In the genomic region with DNA sequence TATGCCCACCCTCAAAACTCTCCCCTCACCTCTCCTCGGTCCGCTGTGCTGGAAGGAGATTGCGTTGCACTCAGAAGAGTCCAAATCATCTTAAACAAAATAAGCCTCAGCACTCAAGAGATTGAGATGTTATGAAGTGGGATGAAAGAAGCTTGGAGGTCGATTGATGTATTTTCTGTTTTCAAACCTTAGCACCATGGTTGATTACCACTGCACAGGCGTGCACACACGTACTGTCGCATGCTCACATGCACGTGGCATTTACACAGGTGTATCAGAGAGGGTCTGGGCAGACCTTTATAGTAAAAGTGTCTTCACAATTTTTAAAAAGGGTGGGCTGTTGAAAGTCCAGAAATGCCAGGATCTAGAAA, we compare ENCODE assay signal across 8 cellular contexts.
DNase-seq lines count a peak whose midpoint lies in the region; ATAC-seq and TF ChIP-seq lines count a peak whose summit lies in the region.

No MANE protein-coding gene starts in this region.

- peak overlapping the region; percentile 69; the same call in 1 of the 2 replicates for H2AFZ ChIP-seq in KMS-11 (ENCODE audit: low read depth)

- peak overlapping the region; percentile 90 for H3K27ac Mint-ChIP-seq in dendritic cell treated with granulocyte-macrophage colony-stimulating factor and Interleukin-4, amounts not matched to agents 40 ng/mL and 50 ng/mL, for 4 days
- H3K27ac Mint-ChIP-seq in nephron progenitor cell, result peak overlapping the region; percentile 99

- no peaks in the 10 kb centered on the region for H4K20me1 ChIP-seq in KMS-11 (ENCODE audit: insufficient read depth)

- intact Hi-C loops in dendritic cell treated with granulocyte-macrophage colony-stimulating factor and Interleukin-4, amounts not matched to agents 40 ng/mL and 50 ng/mL, for 4 days (cut with micrococcal nuclease), result loop anchor here (2.0 to 5.0 kb wide), 4 partner anchors 47 to 282 kb away; partner anchors contain the start of gene MAP3K4

- H3K4me1 Mint-ChIP-seq in dendritic cell treated with granulocyte-macrophage colony-stimulating factor and Interleukin-4, amounts not matched to agents 40 ng/mL and 50 ng/mL, for 4 days (ENCODE audit: low read depth), result peaks cover 33% of the 10 kb centered on the region
- H3K4me1 Mint-ChIP-seq in nephron progenitor cell, result peaks cover 40% of the 10 kb centered on the region

- H3K4me3 Mint-ChIP-seq in dendritic cell treated with granulocyte-macrophage colony-stimulating factor and Interleukin-4, amounts not matched to agents 40 ng/mL and 50 ng/mL, for 4 days, result peak overlapping the region; percentile 77
- peak overlapping the region; percentile 98 for H3K4me3 Mint-ChIP-seq in nephron progenitor cell

- H3K9ac ChIP-seq in KMS-11, result peak overlapping the region; percentile 46; the same call in 1 of the 2 replicates

- ATAC-seq in HG03354 (IDR thresholded peaks at IDR 0.05; ENCODE audit: poor library complexity, severe bottlenecking, unreplicated experiment) (no peak), HG03025 (IDR thresholded peaks at IDR 0.05; ENCODE audit: low FRiP score, unreplicated experiment) (no peak)

- H3K27me3 Mint-ChIP-seq in dendritic cell treated with granulocyte-macrophage colony-stimulating factor and Interleukin-4, amounts not matched to agents 40 ng/mL and 50 ng/mL, for 4 days, result peaks cover 8% of the 10 kb centered on the region
- H3K27me3 Mint-ChIP-seq in nephron progenitor cell (ENCODE audit: low read depth, poor library complexity), result no peaks in the 10 kb centered on the region

- TF ChIP-seq CTCF in C4-2B (conservative IDR thresholded peaks at IDR 0.05) (no peak), KMS-11 (conservative IDR thresholded peaks at IDR 0.05; ENCODE audit: low read depth, low read length) (no peak), nephron progenitor cell (IDR thresholded peaks at IDR 0.05) (no peak)

- 0 out of 2 replicates have a peak overlapping the region, but pooled peaks have one; percentile 2 for H3K4me2 ChIP-seq in KMS-11

- H3K79me2 ChIP-seq in KMS-11 (ENCODE audit: insufficient read depth, low read depth), result no peaks in the 10 kb centered on the region

- no peaks in the 10 kb centered on the region for H3K27me3 ChIP-seq in KMS-11 (ENCODE audit: insufficient read depth, low read depth)

- H3K36me3 Mint-ChIP-seq in dendritic cell treated with granulocyte-macrophage colony-stimulating factor and Interleukin-4, amounts not matched to agents 40 ng/mL and 50 ng/mL, for 4 days (ENCODE audit: low read depth), result peaks cover 5% of the 10 kb centered on the region
- H3K36me3 Mint-ChIP-seq in nephron progenitor cell (ENCODE audit: low read depth), result peaks cover 15% of the 10 kb centered on the region

- no peaks in the 10 kb centered on the region for H3K9me3 Mint-ChIP-seq in dendritic cell treated with granulocyte-macrophage colony-stimulating factor and Interleukin-4, amounts not matched to agents 40 ng/mL and 50 ng/mL, for 4 days
- H3K9me3 Mint-ChIP-seq in nephron progenitor cell, result peaks cover 8% of the 10 kb centered on the region

- H3K27ac ChIP-seq in C4-2B, result peak overlapping the region; percentile 36
- 0 out of 2 replicates have a peak overlapping the region, but pooled peaks have one; percentile 33 for H3K27ac ChIP-seq in KMS-11

- DNase-seq in nephron progenitor cell, result no peak
- DNase-seq in D341Med (ENCODE audit: low spot score), result no peak
- no peak for DNase-seq in NCI-H2171 (lab: John Stamatoyannopoulos, UW)

- H3K4me3 ChIP-seq in KMS-11 (IDR thresholded peaks at IDR 0.05; ENCODE audit: insufficient read depth, low read depth, low read length), result no peak overlapping the region

- no peaks in the 10 kb centered on the region for H3K36me3 ChIP-seq in KMS-11 (ENCODE audit: insufficient read depth)

- no peaks in the 10 kb centered on the region for H3K4me1 ChIP-seq in KMS-11 (ENCODE audit: low read depth, poor library complexity, severe bottlenecking)
